ENCODE assay signal across 1 cellular context in the genomic region with DNA sequence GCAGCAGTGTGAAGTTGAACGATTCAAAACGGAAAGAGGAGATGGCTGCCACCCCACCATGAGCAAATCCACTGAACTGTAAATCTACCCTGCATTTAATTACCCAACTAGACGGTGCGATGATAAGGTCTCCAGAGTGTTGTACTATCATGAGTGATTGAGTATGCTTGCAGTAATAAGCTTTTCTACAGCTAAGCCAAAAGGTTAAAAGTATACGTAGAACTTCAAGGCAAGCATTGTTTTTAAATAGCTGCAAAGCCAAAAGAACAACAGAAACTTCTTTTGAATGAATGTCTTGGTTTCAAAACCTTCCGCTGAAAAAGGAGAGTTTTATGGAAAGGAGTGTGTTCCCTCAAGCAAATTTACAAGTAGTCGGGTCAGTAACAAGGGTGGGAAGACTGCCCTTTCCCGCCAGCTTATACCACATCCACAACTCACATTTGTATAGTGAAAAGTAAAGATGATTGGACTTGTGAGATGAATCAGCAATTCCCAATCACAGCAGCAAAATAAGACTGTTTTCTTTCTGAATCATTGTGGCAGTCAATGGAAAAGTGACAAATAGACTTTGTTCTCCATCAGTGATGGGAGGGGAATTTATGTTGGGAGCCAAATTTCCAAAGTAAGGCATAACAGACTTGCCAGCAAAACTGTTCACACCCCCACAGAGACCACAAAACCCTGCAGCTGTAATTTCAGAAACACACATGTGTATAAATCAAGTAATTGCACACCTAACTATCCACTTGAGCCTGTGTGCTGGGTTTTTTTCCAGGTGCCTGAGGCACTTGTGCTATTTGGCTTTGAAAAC.
TF ChIP-seq lines count a peak whose summit lies in the region.

No MANE protein-coding gene starts in this region.

TF ChIP-seq in HEK293, 187 proteins besides CTCF, POLR2A, EP300 and RAD21 (continued from another document and continues in another):
- TF ChIP-seq, protein P1, sequence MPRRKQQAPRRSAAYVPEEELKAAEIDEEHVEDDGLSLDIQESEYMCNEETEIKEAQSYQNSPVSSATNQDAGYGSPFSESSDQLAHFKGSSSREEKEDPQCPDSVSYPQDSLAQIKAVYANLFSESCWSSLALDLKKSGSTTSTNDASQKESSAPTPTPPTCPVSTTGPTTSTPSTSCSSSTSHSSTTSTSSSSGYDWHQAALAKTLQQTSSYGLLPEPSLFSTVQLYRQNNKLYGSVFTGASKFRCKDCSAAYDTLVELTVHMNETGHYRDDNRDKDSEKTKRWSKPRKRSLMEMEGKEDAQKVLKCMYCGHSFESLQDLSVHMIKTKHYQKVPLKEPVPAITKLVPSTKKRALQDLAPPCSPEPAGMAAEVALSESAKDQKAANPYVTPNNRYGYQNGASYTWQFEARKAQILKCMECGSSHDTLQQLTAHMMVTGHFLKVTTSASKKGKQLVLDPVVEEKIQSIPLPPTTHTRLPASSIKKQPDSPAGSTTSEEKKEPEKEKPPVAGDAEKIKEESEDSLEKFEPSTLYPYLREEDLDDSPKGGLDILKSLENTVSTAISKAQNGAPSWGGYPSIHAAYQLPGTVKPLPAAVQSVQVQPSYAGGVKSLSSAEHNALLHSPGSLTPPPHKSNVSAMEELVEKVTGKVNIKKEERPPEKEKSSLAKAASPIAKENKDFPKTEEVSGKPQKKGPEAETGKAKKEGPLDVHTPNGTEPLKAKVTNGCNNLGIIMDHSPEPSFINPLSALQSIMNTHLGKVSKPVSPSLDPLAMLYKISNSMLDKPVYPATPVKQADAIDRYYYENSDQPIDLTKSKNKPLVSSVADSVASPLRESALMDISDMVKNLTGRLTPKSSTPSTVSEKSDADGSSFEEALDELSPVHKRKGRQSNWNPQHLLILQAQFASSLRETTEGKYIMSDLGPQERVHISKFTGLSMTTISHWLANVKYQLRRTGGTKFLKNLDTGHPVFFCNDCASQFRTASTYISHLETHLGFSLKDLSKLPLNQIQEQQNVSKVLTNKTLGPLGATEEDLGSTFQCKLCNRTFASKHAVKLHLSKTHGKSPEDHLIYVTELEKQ (tag by site-specific recombination; IDR thresholded peaks at IDR 0.05; ENCODE audit: borderline replicate concordance): 0 out of 2 replicates have a peak, but pooled peaks have one; percentile 28
- TF ChIP-seq ZNF747 (tag by site-specific recombination; IDR thresholded peaks at IDR 0.05) (no peak), SP7 (tag by site-specific recombination; IDR thresholded peaks at IDR 0.05) (0 out of 2 replicates have a peak, but pooled peaks have one; percentile 50), ZNF239 (tag by site-specific recombination; IDR thresholded peaks at IDR 0.05) (no peak), KLF16 (tag by site-specific recombination; IDR thresholded peaks at IDR 0.05) (no peak), MEIS1 (CRISPR knock-in tag; IDR thresholded peaks at IDR 0.05; ENCODE audit: borderline replicate concordance) (no peak), ZNF2 (tag by site-specific recombination; IDR thresholded peaks at IDR 0.05) (peak; percentile 80), ZFP69B (tag by site-specific recombination; IDR thresholded peaks at IDR 0.05) (no peak), WT1 (tag by site-specific recombination; IDR thresholded peaks at IDR 0.05) (peak; percentile 88), ZNF629 (tag by site-specific recombination; IDR thresholded peaks at IDR 0.05) (peak; percentile 71), ZNF214 (tag by site-specific recombination; IDR thresholded peaks at IDR 0.05; ENCODE audit: borderline replicate concordance) (no peak), ZNF677 (tag by site-specific recombination; IDR thresholded peaks at IDR 0.05) (no peak), IKZF3 (tag by site-specific recombination; IDR thresholded peaks at IDR 0.05) (peak; percentile 39), ZNF416 (tag by site-specific recombination; IDR thresholded peaks at IDR 0.05) (no peak), ZNF544 (tag by site-specific recombination; IDR thresholded peaks at IDR 0.05) (no peak), ZNF404 (tag by site-specific recombination; IDR thresholded peaks at IDR 0.05) (no peak), ZNF155 (tag by site-specific recombination; IDR thresholded peaks at IDR 0.05) (no peak), FEZF1 (tag by site-specific recombination; IDR thresholded peaks at IDR 0.05) (peak; percentile 100), SCRT1 (tag by site-specific recombination; IDR thresholded peaks at IDR 0.05; ENCODE audit: borderline replicate concordance) (0 out of 2 replicates have a peak, but pooled peaks have one; percentile 8), ZNF843 (tag by site-specific recombination; IDR thresholded peaks at IDR 0.05) (peak; percentile 93), ZNF394 (tag by site-specific recombination; IDR thresholded peaks at IDR 0.05; ENCODE audit: borderline replicate concordance) (no peak), ZNF23 (tag by site-specific recombination; IDR thresholded peaks at IDR 0.05; ENCODE audit: borderline replicate concordance) (no peak), GLI2 (tag by site-specific recombination; IDR thresholded peaks at IDR 0.05; ENCODE audit: borderline replicate concordance, low read depth) (peak; percentile 82), ZNF623 (tag by site-specific recombination; IDR thresholded peaks at IDR 0.05) (no peak), SCRT2 (tag by site-specific recombination; IDR thresholded peaks at IDR 0.05) (no peak), ZNF837 (tag by site-specific recombination; IDR thresholded peaks at IDR 0.05) (no peak), GLI4 (tag by site-specific recombination; IDR thresholded peaks at IDR 0.05) (no peak), HOXA7 (CRISPR knock-in tag; IDR thresholded peaks at IDR 0.05; ENCODE audit: borderline replicate concordance) (no peak), ZEB2 (tag by site-specific recombination; IDR thresholded peaks at IDR 0.05) (peak; percentile 75), ZNF791 (tag by site-specific recombination; IDR thresholded peaks at IDR 0.05) (no peak), ZNF610 (tag by site-specific recombination; IDR thresholded peaks at IDR 0.05; ENCODE audit: borderline replicate concordance) (0 out of 2 replicates have a peak, but pooled peaks have one; percentile 60), OSR2 (tag by site-specific recombination; IDR thresholded peaks at IDR 0.05) (peak; percentile 87), KLF10 (tag by site-specific recombination; IDR thresholded peaks at IDR 0.05) (peak; percentile 59), ZNF292 (tag by site-specific recombination; IDR thresholded peaks at IDR 0.05; ENCODE audit: borderline replicate concordance, low read depth) (no peak), ZNF302 (tag by site-specific recombination; IDR thresholded peaks at IDR 0.05; ENCODE audit: low read depth) (no peak), YY2 (tag by site-specific recombination; IDR thresholded peaks at IDR 0.05) (no peak), SETDB1 (IDR thresholded peaks at IDR 0.05; ENCODE audit: insufficient read length, low read length) (no peak), ZBTB20 (tag by site-specific recombination; IDR thresholded peaks at IDR 0.05) (no peak), ZNF138 (tag by site-specific recombination; IDR thresholded peaks at IDR 0.05; ENCODE audit: borderline replicate concordance) (no peak), OVOL3 (tag by site-specific recombination; IDR thresholded peaks at IDR 0.05) (peak; percentile 68; the same call in 1 of the 2 replicates), ZBTB17 (tag by site-specific recombination; IDR thresholded peaks at IDR 0.05) (peak; percentile 68)
- TF ChIP-seq, protein P2, sequence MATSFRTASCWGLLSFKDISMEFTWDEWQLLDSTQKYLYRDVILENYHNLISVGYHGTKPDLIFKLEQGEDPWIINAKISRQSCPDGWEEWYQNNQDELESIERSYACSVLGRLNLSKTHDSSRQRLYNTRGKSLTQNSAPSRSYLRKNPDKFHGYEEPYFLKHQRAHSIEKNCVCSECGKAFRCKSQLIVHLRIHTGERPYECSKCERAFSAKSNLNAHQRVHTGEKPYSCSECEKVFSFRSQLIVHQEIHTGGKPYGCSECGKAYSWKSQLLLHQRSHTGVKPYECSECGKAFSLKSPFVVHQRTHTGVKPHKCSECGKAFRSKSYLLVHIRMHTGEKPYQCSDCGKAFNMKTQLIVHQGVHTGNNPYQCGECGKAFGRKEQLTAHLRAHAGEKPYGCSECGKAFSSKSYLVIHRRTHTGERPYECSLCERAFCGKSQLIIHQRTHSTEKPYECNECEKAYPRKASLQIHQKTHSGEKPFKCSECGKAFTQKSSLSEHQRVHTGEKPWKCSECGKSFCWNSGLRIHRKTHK (tag by site-specific recombination; IDR thresholded peaks at IDR 0.05): no peak
- TF ChIP-seq, protein P3, sequence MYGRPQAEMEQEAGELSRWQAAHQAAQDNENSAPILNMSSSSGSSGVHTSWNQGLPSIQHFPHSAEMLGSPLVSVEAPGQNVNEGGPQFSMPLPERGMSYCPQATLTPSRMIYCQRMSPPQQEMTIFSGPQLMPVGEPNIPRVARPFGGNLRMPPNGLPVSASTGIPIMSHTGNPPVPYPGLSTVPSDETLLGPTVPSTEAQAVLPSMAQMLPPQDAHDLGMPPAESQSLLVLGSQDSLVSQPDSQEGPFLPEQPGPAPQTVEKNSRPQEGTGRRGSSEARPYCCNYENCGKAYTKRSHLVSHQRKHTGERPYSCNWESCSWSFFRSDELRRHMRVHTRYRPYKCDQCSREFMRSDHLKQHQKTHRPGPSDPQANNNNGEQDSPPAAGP (tag by site-specific recombination; IDR thresholded peaks at IDR 0.05): peak; percentile 71
- TF ChIP-seq, protein P4, sequence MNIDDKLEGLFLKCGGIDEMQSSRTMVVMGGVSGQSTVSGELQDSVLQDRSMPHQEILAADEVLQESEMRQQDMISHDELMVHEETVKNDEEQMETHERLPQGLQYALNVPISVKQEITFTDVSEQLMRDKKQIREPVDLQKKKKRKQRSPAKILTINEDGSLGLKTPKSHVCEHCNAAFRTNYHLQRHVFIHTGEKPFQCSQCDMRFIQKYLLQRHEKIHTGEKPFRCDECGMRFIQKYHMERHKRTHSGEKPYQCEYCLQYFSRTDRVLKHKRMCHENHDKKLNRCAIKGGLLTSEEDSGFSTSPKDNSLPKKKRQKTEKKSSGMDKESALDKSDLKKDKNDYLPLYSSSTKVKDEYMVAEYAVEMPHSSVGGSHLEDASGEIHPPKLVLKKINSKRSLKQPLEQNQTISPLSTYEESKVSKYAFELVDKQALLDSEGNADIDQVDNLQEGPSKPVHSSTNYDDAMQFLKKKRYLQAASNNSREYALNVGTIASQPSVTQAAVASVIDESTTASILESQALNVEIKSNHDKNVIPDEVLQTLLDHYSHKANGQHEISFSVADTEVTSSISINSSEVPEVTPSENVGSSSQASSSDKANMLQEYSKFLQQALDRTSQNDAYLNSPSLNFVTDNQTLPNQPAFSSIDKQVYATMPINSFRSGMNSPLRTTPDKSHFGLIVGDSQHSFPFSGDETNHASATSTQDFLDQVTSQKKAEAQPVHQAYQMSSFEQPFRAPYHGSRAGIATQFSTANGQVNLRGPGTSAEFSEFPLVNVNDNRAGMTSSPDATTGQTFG (tag by site-specific recombination; IDR thresholded peaks at IDR 0.05; ENCODE audit: borderline replicate concordance): no peak
- TF ChIP-seq, protein P5, sequence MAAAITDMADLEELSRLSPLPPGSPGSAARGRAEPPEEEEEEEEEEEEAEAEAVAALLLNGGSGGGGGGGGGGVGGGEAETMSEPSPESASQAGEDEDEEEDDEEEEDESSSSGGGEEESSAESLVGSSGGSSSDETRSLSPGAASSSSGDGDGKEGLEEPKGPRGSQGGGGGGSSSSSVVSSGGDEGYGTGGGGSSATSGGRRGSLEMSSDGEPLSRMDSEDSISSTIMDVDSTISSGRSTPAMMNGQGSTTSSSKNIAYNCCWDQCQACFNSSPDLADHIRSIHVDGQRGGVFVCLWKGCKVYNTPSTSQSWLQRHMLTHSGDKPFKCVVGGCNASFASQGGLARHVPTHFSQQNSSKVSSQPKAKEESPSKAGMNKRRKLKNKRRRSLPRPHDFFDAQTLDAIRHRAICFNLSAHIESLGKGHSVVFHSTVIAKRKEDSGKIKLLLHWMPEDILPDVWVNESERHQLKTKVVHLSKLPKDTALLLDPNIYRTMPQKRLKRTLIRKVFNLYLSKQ (tag by site-specific recombination; IDR thresholded peaks at IDR 0.05; ENCODE audit: borderline replicate concordance): no peak
- TF ChIP-seq, protein P6, sequence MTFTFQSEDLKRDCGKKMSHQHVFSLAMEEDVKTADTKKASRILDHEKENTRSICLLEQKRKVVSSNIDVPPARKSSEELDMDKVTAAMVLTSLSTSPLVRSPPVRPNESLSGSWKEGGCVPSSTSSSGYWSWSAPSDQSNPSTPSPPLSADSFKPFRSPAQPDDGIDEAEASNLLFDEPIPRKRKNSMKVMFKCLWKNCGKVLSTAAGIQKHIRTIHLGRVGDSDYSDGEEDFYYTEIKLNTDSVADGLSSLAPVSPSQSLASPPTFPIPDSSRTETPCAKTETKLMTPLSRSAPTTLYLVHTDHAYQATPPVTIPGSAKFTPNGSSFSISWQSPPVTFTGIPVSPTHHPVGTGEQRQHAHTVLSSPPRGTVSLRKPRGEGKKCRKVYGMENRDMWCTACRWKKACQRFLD (tag by site-specific recombination; IDR thresholded peaks at IDR 0.05): no peak
- TF ChIP-seq, protein P7, sequence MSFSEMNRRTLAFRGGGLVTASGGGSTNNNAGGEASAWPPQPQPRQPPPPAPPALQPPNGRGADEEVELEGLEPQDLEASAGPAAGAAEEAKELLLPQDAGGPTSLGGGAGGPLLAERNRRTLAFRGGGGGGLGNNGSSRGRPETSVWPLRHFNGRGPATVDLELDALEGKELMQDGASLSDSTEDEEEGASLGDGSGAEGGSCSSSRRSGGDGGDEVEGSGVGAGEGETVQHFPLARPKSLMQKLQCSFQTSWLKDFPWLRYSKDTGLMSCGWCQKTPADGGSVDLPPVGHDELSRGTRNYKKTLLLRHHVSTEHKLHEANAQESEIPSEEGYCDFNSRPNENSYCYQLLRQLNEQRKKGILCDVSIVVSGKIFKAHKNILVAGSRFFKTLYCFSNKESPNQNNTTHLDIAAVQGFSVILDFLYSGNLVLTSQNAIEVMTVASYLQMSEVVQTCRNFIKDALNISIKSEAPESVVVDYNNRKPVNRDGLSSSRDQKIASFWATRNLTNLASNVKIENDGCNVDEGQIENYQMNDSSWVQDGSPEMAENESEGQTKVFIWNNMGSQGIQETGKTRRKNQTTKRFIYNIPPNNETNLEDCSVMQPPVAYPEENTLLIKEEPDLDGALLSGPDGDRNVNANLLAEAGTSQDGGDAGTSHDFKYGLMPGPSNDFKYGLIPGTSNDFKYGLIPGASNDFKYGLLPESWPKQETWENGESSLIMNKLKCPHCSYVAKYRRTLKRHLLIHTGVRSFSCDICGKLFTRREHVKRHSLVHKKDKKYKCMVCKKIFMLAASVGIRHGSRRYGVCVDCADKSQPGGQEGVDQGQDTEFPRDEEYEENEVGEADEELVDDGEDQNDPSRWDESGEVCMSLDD (tag by site-specific recombination; IDR thresholded peaks at IDR 0.05): no peak
- TF ChIP-seq, protein P8, sequence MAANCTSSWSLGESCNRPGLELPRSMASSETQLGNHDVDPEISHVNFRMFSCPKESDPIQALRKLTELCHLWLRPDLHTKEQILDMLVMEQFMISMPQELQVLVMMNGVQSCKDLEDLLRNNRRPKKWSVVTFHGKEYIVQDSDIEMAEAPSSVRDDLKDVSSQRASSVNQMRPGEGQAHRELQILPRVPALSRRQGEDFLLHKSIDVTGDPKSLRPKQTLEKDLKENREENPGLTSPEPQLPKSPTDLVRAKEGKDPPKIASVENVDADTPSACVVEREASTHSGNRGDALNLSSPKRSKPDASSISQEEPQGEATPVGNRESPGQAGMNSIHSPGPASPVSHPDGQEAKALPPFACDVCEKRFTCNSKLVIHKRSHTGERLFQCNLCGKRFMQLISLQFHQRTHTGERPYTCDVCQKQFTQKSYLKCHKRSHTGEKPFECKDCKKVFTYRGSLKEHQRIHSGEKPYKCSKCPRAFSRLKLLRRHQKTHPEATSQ (tag by site-specific recombination; IDR thresholded peaks at IDR 0.05): no peak
